8 cellular contexts compared by ENCODE assay signal in the genomic region with DNA sequence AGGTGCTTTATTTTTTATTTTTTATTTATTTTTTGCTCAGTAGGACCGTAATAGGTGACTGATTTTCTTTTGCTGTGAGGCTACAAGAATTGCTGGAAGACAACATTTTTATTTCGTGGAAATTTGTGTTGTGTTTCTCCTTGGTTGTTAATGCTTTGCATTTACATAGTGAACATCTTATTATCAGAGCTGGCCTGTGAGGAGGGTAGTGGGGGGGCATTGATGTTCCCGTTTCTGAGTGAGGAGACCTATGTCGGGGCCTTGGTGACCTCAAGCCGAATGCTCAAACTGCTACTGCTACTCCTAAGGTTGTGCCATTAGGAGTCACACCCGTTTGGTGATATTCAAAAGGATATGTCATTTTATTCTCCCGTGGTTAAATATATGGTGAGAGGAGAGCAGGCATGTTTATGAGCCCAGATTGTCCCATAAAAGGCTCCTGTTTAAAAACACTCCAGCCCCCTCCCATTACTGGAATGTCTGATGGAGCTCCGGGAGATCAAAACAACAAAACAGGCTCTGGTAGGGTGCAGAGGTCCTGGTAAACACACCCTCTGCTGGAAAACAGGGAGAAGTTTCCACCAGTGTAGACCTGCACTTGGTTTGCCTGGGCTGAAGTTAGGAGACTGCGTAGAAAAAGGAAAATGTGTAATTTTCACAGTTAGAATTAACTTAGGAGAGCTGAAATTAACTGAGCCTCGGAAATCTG. TPM values are rescaled to one million over a fixed set of nuclear protein-coding genes. Genes with fewer than 3 reads are reported as not detected.
A peak's percentile ranks its signal among the peaks of the same experiment; 100 is the strongest.
DNase-seq lines count a peak whose midpoint lies in the region; ATAC-seq, FAIRE-seq and TF ChIP-seq lines count a peak whose summit lies in the region.

No MANE protein-coding gene starts in this region.

- DNase-seq in activated CD4-positive, alpha-beta T cell treated with anti-CD3 and anti-CD28 coated beads, Interleukin-2, amount 10 ng/mL, durations not matched to agents 24 days and 14 days = peak; percentile 55
- no peak for DNase-seq in activated CD4-positive, alpha-beta T cell treated with anti-CD3 and anti-CD28 coated beads, Interleukin-2, amount 50 U/mL, for 4 hours
- DNase-seq in keratinocyte (ENCODE audit: low read depth, low spot score) (no peak), tibial artery (peak in 1 of 2 donors; percentile 57), left lung (no peak), cortex of kidney (lab: John Stamatoyannopoulos, UW) (no peak)

- intact Hi-C loops in activated CD4-positive, alpha-beta T cell treated with anti-CD3 and anti-CD28 coated beads, Interleukin-2, amount 10 ng/mL, durations not matched to agents 24 days and 14 days (cut with micrococcal nuclease) = loop anchor here (1.0 to 10.0 kb wide), 6 partner anchors 326 to 1857 kb away; partner anchors contain the start of genes KIT and SCFD2
- intact Hi-C loops in tibial artery (cut with DNase I; ENCODE audit: low total_unique reads) (loop anchor here (5.0 to 10.0 kb wide), 3 partner anchors 132 to 1220 kb away; partner anchors contain the start of gene GSX2), left lung (cut with DNase I) (loop anchor here in 1 of 2 donors (10.0 kb wide), 1 partner anchor 1040 kb away; no protein-coding TSS in a partner anchor)

- no peaks in the 10 kb centered on the region for H3K36me3 ChIP-seq in keratinocyte (ENCODE audit: control insufficient read depth in 2 of 2, extremely low read depth in 1 of 2, insufficient read depth in 2 of 2, low read length in 2 of 2)
- no peaks in the 10 kb centered on the region for H3K36me3 ChIP-seq in tibial artery
- H3K36me3 ChIP-seq in left lung = no peaks in the 10 kb centered on the region

- H3K4me3 Mint-ChIP-seq in activated CD4-positive, alpha-beta T cell treated with anti-CD3 and anti-CD28 coated beads, Interleukin-2, amount 10 ng/mL, durations not matched to agents 24 days and 14 days = no peak overlapping the region

- no peak overlapping the region for H3K27ac Mint-ChIP-seq in activated CD4-positive, alpha-beta T cell treated with anti-CD3 and anti-CD28 coated beads, Interleukin-2, amount 10 ng/mL, durations not matched to agents 24 days and 14 days

- peak; percentile 57 for FAIRE-seq in keratinocyte (lab: Jason Lieb, UNC)

- dilution Hi-C loops in keratinocyte (cut with MboI; ENCODE audit: extremely low pct_ligation_motif_present, low sequenced_read_pairs) = no loop called here

- H3K4me3 ChIP-seq in keratinocyte (ENCODE audit: control insufficient read depth in 2 of 3, extremely low read depth in 1 of 3, insufficient read depth in 2 of 3, low read depth in 1 of 3, low read length in 3 of 3) = no peak overlapping the region
- H3K4me3 ChIP-seq in tibial artery = peak overlapping the region; percentile 58 to 69
- peak overlapping the region in 1 of 2 donors; percentile 48 for H3K4me3 ChIP-seq in left lung

- H3K9me3 ChIP-seq in keratinocyte (ENCODE audit: control insufficient read depth, low read depth, low read length) (no peaks in the 10 kb centered on the region), tibial artery (no peaks in the 10 kb centered on the region), left lung (no peaks in the 10 kb centered on the region)

- H3K4me1 ChIP-seq in keratinocyte (ENCODE audit: control insufficient read depth, extremely low read depth, insufficient read depth, low read length) (peaks cover 25% of the 10 kb centered on the region), tibial artery (peaks cover 15 to 52% (median 43%) of the 10 kb centered on the region in 4 donors), left lung (peaks cover 4 to 46% of the 10 kb centered on the region in 2 donors)

- no peak overlapping the region for H3K27ac ChIP-seq in VCaP
- H3K27ac ChIP-seq in keratinocyte (ENCODE audit: control insufficient read depth, insufficient read depth, low read length) = no peak overlapping the region
- H3K27ac ChIP-seq in tibial artery = peak overlapping the region in 1 of 2 donors; percentile 30
- no peak overlapping the region for H3K27ac ChIP-seq in left lung

- TF ChIP-seq CTCF in VCaP (conservative IDR thresholded peaks at IDR 0.05) = peak; percentile 50
- TF ChIP-seq CTCF in keratinocyte (optimal IDR thresholded peaks at IDR 0.05 in 1 of 3, IDR thresholded peaks at IDR 0.05 in 1 of 3, conservative IDR thresholded peaks at IDR 0.05 in 1 of 3; ENCODE audit: extremely low read depth in 1 of 3, insufficient read depth in 2 of 3, low read length in 3 of 3) = no peak
- no peak for TF ChIP-seq CTCF in tibial artery (IDR thresholded peaks at IDR 0.05)
- peak in 1 of 2 donors; percentile 27 for TF ChIP-seq CTCF in left lung (IDR thresholded peaks at IDR 0.05)

- no peak overlapping the region for H2AFZ ChIP-seq in keratinocyte (ENCODE audit: control insufficient read depth, low read length)

- no peaks in the 10 kb centered on the region for H4K20me1 ChIP-seq in keratinocyte (ENCODE audit: control insufficient read depth, extremely low read depth, insufficient read depth, low read length)

- no peaks in the 10 kb centered on the region for H3K9me1 ChIP-seq in keratinocyte (ENCODE audit: control insufficient read depth, extremely low read depth, insufficient read depth, low read length)

- no peak overlapping the region for H3K9ac ChIP-seq in keratinocyte (ENCODE audit: control insufficient read depth, extremely low read depth, insufficient read depth, low read length)

- ATAC-seq in GM21717 (IDR thresholded peaks at IDR 0.05; ENCODE audit: unreplicated experiment) = no peak
- no peak for ATAC-seq in left lung

- no peaks in the 10 kb centered on the region for H3K36me3 Mint-ChIP-seq in activated CD4-positive, alpha-beta T cell treated with anti-CD3 and anti-CD28 coated beads, Interleukin-2, amount 10 ng/mL, durations not matched to agents 24 days and 14 days (ENCODE audit: low read depth)

- H3K27me3 Mint-ChIP-seq in activated CD4-positive, alpha-beta T cell treated with anti-CD3 and anti-CD28 coated beads, Interleukin-2, amount 10 ng/mL, durations not matched to agents 24 days and 14 days = peaks cover 41% of the 10 kb centered on the region

- H3K27me3 ChIP-seq in keratinocyte (ENCODE audit: control insufficient read depth, extremely low read depth, insufficient read depth, low read length) (peaks cover 31% of the 10 kb centered on the region), tibial artery (peaks cover 3 to 31% of the 10 kb centered on the region in 2 donors), left lung (peaks cover 29 to 57% of the 10 kb centered on the region in 2 donors)

- peaks cover 7% of the 10 kb centered on the region for H3K4me1 Mint-ChIP-seq in activated CD4-positive, alpha-beta T cell treated with anti-CD3 and anti-CD28 coated beads, Interleukin-2, amount 10 ng/mL, durations not matched to agents 24 days and 14 days

- no peaks in the 10 kb centered on the region for H3K79me2 ChIP-seq in keratinocyte (ENCODE audit: control insufficient read depth, insufficient read depth, low read length)

- peak overlapping the region; percentile 78 for H3K4me2 ChIP-seq in keratinocyte (ENCODE audit: control insufficient read depth, extremely low read depth, insufficient read depth, low read depth, low read length)

- no peaks in the 10 kb centered on the region for H3K9me3 Mint-ChIP-seq in activated CD4-positive, alpha-beta T cell treated with anti-CD3 and anti-CD28 coated beads, Interleukin-2, amount 10 ng/mL, durations not matched to agents 24 days and 14 days

RNA-seq across cellular contexts. Expression of gene PDGFRA, which starts 5.6 kb away (rescaled TPM):
- 0.28 and 0.54 TPM in 2 replicates for total RNA-seq in activated CD4-positive, alpha-beta T cell treated with anti-CD3 and anti-CD28 coated beads, Interleukin-2, amount 10 ng/mL, durations not matched to agents 24 days and 14 days
- 0.22 to 0.40 TPM (median 0.27 TPM) in 3 replicates for polyA plus RNA-seq in keratinocyte
- polyA plus RNA-seq in keratinocyte (2011; ENCODE audit: low read depth) = not detected
- polyA plus RNA-seq in keratinocyte (2011; cell fraction: cytosol; rRNA removed) = 0.48 and 0.61 TPM in 2 replicates
- polyA plus RNA-seq in keratinocyte (2011; cell fraction: nucleus; rRNA removed) = 0.19 and 0.32 TPM in 2 replicates
- 0.18 and 0.27 TPM in 2 replicates for polyA plus RNA-seq in keratinocyte (2012; ENCODE audit: low replicate concordance)
- 0.10 to 0.26 TPM in 2 of 3 replicates, not detected in the other for polyA minus RNA-seq in keratinocyte
- polyA minus RNA-seq in keratinocyte (2011; cell fraction: cytosol; rRNA and poly(A)+ RNA removed) = not detected
- polyA minus RNA-seq in keratinocyte (2011; cell fraction: nucleus; rRNA and poly(A)+ RNA removed) = 0.62 TPM in 1 of 2 replicates, not detected in the other
- 100 to 1,000 TPM in 1 of 2 donors, 10 to 100 TPM in 1; 50.3 to 104 TPM for total RNA-seq in left lung

Comparison
In these comparisons a context has a peak if more than half of its experiments do, and no peak if none do; other contexts are left out.
1. H3K4me3 ChIP-seq: peak in tibial artery (2 of 2); none in keratinocyte (0 of 3).
2. RNA of gene PDGFRA, which starts 5.6 kb away (total RNA-seq): 50.3 to 104 TPM in left lung; 0.28 to 0.54 TPM in activated CD4-positive, alpha-beta T cell treated with anti-CD3 and anti-CD28 coated beads, Interleukin-2, amount 10 ng/mL, durations not matched to agents 24 days and 14 days; every median in the first group is over 10 times any median in the second.